In the genomic region with DNA sequence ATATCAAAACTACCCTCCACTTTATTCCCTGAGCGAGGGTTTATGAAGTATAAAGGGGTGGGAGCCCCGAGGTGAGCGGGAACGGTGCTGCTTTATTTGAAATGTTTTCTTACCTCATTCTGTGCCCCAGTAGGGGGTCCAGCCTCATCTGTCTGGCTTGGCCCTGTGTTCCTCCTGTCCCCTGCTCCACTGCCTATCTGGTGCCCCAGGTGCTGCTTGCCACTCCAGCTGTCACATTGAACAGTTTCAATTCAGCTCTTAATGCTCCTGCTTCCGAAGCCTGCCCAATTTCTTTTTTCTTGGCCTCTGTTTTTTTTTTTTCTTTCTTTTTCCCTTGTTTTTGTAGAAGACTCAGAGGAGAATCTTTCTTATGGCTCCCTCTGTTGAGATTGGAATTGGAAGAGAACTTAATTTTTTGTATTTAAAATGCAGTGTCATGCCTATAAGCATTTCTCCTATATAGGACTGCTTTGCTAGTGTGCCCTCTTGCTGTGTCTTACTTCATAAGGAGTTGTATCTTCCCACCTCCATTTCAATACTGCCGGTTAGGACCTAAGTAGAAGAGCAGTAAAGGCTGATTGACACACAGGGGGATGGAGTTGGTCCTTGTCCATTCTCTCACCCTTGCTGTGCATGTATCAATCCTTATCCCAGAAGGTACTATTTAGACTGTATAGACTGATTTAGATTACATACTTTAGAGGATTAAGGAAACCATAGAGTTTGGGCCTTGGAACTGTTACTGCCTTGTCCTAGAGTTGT, we compare ENCODE assay signal across 8 cellular contexts. TPM values are rescaled to one million over a fixed set of nuclear protein-coding genes. Genes with fewer than 3 reads are reported as not detected.
DNase-seq lines count a peak whose midpoint lies in the region; ATAC-seq and TF ChIP-seq lines count a peak whose summit lies in the region.

No MANE protein-coding gene starts in this region.

- peaks cover 54% of the 10 kb centered on the region for H3K4me1 Mint-ChIP-seq in activated CD4-positive, alpha-beta T cell treated with anti-CD3 and anti-CD28 coated beads for 36 hours
- H3K4me1 Mint-ChIP-seq in stimulated activated naive CD8-positive, alpha-beta T cell treated with anti-CD3 and anti-CD28 coated beads, Interleukin-15, amount 100 ng/mL, for 72 hours: peaks cover 42% of the 10 kb centered on the region

- H3K27me3 Mint-ChIP-seq in activated CD4-positive, alpha-beta T cell treated with anti-CD3 and anti-CD28 coated beads for 36 hours: no peaks in the 10 kb centered on the region
- no peaks in the 10 kb centered on the region for H3K27me3 Mint-ChIP-seq in stimulated activated naive CD8-positive, alpha-beta T cell treated with anti-CD3 and anti-CD28 coated beads, Interleukin-15, amount 100 ng/mL, for 72 hours

- H3K9me3 Mint-ChIP-seq in activated CD4-positive, alpha-beta T cell treated with anti-CD3 and anti-CD28 coated beads for 36 hours (ENCODE audit: low read depth): no peaks in the 10 kb centered on the region
- H3K9me3 Mint-ChIP-seq in stimulated activated naive CD8-positive, alpha-beta T cell treated with anti-CD3 and anti-CD28 coated beads, Interleukin-15, amount 100 ng/mL, for 72 hours: no peaks in the 10 kb centered on the region

- peak overlapping the region; percentile 97 for H3K27ac Mint-ChIP-seq in activated CD4-positive, alpha-beta T cell treated with anti-CD3 and anti-CD28 coated beads for 36 hours
- H3K27ac Mint-ChIP-seq in stimulated activated naive CD8-positive, alpha-beta T cell treated with anti-CD3 and anti-CD28 coated beads, Interleukin-15, amount 100 ng/mL, for 72 hours: peak overlapping the region; percentile 86 to 89

- H3K4me3 ChIP-seq in WI38 (ENCODE audit: low read depth, low read length) (peak overlapping the region; percentile 98), right atrium auricular region (peak overlapping the region; percentile 68 to 71)

- H3K9me3 ChIP-seq in right atrium auricular region: no peaks in the 10 kb centered on the region

- CTCF ChIA-PET in activated CD4-positive, alpha-beta T cell treated with anti-CD3 and anti-CD28 coated beads for 36 hours (lab: Charles Lee): no interaction called here

- peaks cover 0 to 38% of the 10 kb centered on the region in 2 donors for H3K4me1 ChIP-seq in right atrium auricular region

- H3K4me3 Mint-ChIP-seq in activated CD4-positive, alpha-beta T cell treated with anti-CD3 and anti-CD28 coated beads for 36 hours: peak overlapping the region; percentile 97
- peak overlapping the region; percentile 96 for H3K4me3 Mint-ChIP-seq in stimulated activated naive CD8-positive, alpha-beta T cell treated with anti-CD3 and anti-CD28 coated beads, Interleukin-15, amount 100 ng/mL, for 72 hours

- peaks cover 53% of the 10 kb centered on the region for H3K36me3 Mint-ChIP-seq in activated CD4-positive, alpha-beta T cell treated with anti-CD3 and anti-CD28 coated beads for 36 hours (ENCODE audit: low read depth)

- ATAC-seq in activated CD4-positive, alpha-beta T cell treated with anti-CD3 and anti-CD28 coated beads for 36 hours: no peak
- ATAC-seq in stimulated activated naive CD8-positive, alpha-beta T cell treated with anti-CD3 and anti-CD28 coated beads, Interleukin-15, amount 100 ng/mL, for 72 hours: no peak
- no peak for ATAC-seq in HG03139 (IDR thresholded peaks at IDR 0.05; ENCODE audit: unreplicated experiment)

- intact Hi-C loops in activated CD4-positive, alpha-beta T cell treated with anti-CD3 and anti-CD28 coated beads for 36 hours (cut with DNase I, micrococcal nuclease): loop anchor here (5.0 kb wide), 3 partner anchors 518 to 1542 kb away; a partner anchor contains a TSS

- peak overlapping the region; percentile 91 for H3K27ac ChIP-seq in right atrium auricular region

- POLR2A ChIA-PET in activated CD4-positive, alpha-beta T cell treated with anti-CD3 and anti-CD28 coated beads for 36 hours (lab: Charles Lee): no interaction called here

- peak; percentile 11 for DNase-seq in activated CD4-positive, alpha-beta T cell treated with anti-CD3 and anti-CD28 coated beads for 36 hours
- no peak for DNase-seq in activated CD4-positive, alpha-beta T cell treated with anti-CD3 and anti-CD28 coated beads for 1 hour
- DNase-seq in right atrium auricular region (ENCODE audit: low spot score) (no peak), AG08395 (ENCODE audit: low spot score) (no peak)
- no peak for DNase-seq in stimulated activated naive CD8-positive, alpha-beta T cell treated with anti-CD3 and anti-CD28 coated beads, Interleukin-15, amount 100 ng/mL, for 72 hours
- no peak for DNase-seq in stimulated activated CD4-positive, alpha-beta T cell treated with anti-CD3 and anti-CD28 coated beads, Interleukin-2, amount 100 ng/mL, for 24 hours

- H3K36me3 ChIP-seq in right atrium auricular region: no peaks in the 10 kb centered on the region

- no peaks in the 10 kb centered on the region for H3K27me3 ChIP-seq in right atrium auricular region

- TF ChIP-seq CTCF in WI38 (IDR thresholded peaks at IDR 0.05; ENCODE audit: low read depth, low read length) (no peak), right atrium auricular region (IDR thresholded peaks at IDR 0.05) (no peak)

RNA-seq across cellular contexts. Expression of a gene that starts 2.3 kb away (rescaled TPM):
- total RNA-seq in activated CD4-positive, alpha-beta T cell treated with anti-CD3 and anti-CD28 coated beads for 36 hours: 10 to 100 TPM; 16.4 to 19.7 TPM
- total RNA-seq in right atrium auricular region: 10 to 100 TPM; 20.4 to 22.0 TPM
